Comparison of ENCODE assay signal across 15 cellular contexts in genomic region chr5:150065886-150066285, GRCh38. TPM values are rescaled to one million over a fixed set of nuclear protein-coding genes. Genes with fewer than 3 reads are reported as not detected.
A peak's percentile ranks its signal among the peaks of the same experiment; 100 is the strongest.
DNase-seq lines count a peak whose midpoint lies in the region; ATAC-seq and TF ChIP-seq lines count a peak whose summit lies in the region.
"Had no signal": no experiment of that assay in that cellular context is flagged by ENCODE, and none has a peak within 500 bp of the region (broad histone marks: within the 10 kb centered on the region; RNA-seq: fewer than 3 reads in every experiment).

No MANE protein-coding gene starts in this region.

- no peak for TF ChIP-seq CTCF in AG04450 (IDR thresholded peaks at IDR 0.05; ENCODE audit: low read depth, low read length)
- TF ChIP-seq CTCF in coronary artery (IDR thresholded peaks at IDR 0.05) = no peak

- ATAC-seq in naive thymus-derived CD4-positive, alpha-beta T cell = peak; percentile 24
- ATAC-seq in GM21423 (IDR thresholded peaks at IDR 0.05; ENCODE audit: unreplicated experiment) = no peak

- H3K4me3 Mint-ChIP-seq in naive thymus-derived CD4-positive, alpha-beta T cell = no peak overlapping the region
- H3K4me3 Mint-ChIP-seq: activated B cell treated with CpG ODN at 0.5 μM for 24 hours; activated T-cell treated with anti-CD3 and anti-CD28 coated beads, Interleukin-2, amount 50 U/mL, for 4 hours had no signal

- POLR2A ChIA-PET in AG04450 (lab: Yijun Ruan, JAX) = interaction anchor here (0.7 to 1.5 kb wide), 2 partner anchors 32 to 73 kb away, joined by 3 to 4 read pairs; no protein-coding TSS in a partner anchor
- POLR2A ChIA-PET in naive thymus-derived CD4-positive, alpha-beta T cell (lab: Charles Lee) = no interaction called here

- no peaks in the 10 kb centered on the region for H3K9me3 Mint-ChIP-seq in naive thymus-derived CD4-positive, alpha-beta T cell
- H3K9me3 Mint-ChIP-seq: activated B cell treated with CpG ODN at 0.5 μM for 24 hours; activated T-cell treated with anti-CD3 and anti-CD28 coated beads, Interleukin-2, amount 50 U/mL, for 4 hours had no signal

- DNase-seq in AG04450 (ENCODE audit: low read depth, low spot score) = no peak
- peak; percentile 66 for DNase-seq in LHCN-M2 (ENCODE audit: low read depth)
- peak; percentile 84 for DNase-seq in coronary artery (ENCODE audit: low spot score)
- no peak for DNase-seq in naive thymus-derived CD4-positive, alpha-beta T cell
- DNase-seq in activated CD8-positive, alpha-beta memory T cell treated with anti-CD3 and anti-CD28 coated beads, Interleukin-2, amount 50 U/mL, for 4 hours = no peak
- DNase-seq in NCI-H1436 treated with DMSO at 0.1 percent for 48 hours (lab: John Stamatoyannopoulos, UW) = no peak
- no peak for DNase-seq in retina
- DNase-seq: activated B cell treated with CpG ODN at 0.5 μM for 24 hours; activated T-cell treated with anti-CD3 and anti-CD28 coated beads, Interleukin-2, amount 50 U/mL, for 4 hours; AML-193; MM.1S had no signal

- CTCF ChIA-PET in AG04450 (lab: Charles Lee) = interaction anchor here (0.6 to 1.3 kb wide), 4 partner anchors 8 to 213 kb away, joined by 3 to 4 read pairs (median 4); no protein-coding TSS in a partner anchor
- CTCF ChIA-PET in naive thymus-derived CD4-positive, alpha-beta T cell (lab: Charles Lee) = no interaction called here

- H3K36me3 Mint-ChIP-seq in naive thymus-derived CD4-positive, alpha-beta T cell = no peaks in the 10 kb centered on the region

- H3K4me1 Mint-ChIP-seq in naive thymus-derived CD4-positive, alpha-beta T cell = peaks cover 0 to 20% (median 0%) of the 10 kb centered on the region in 7 donors

- H3K27me3 ChIP-seq in AG04450 (ENCODE audit: control insufficient read depth, insufficient read depth, low read length) = no peaks in the 10 kb centered on the region
- H3K27me3 ChIP-seq in naive thymus-derived CD4-positive, alpha-beta T cell (ENCODE audit: control insufficient read depth in 2 of 2, insufficient read depth in 2 of 2, low read length in 2 of 2) = no peaks in the 10 kb centered on the region
- H3K27me3 ChIP-seq: body of pancreas had no signal

- H3K27ac Mint-ChIP-seq in naive thymus-derived CD4-positive, alpha-beta T cell = no peak overlapping the region
- H3K27ac Mint-ChIP-seq: activated B cell treated with CpG ODN at 0.5 μM for 24 hours had no signal

- no peaks in the 10 kb centered on the region for H3K36me3 ChIP-seq in naive thymus-derived CD4-positive, alpha-beta T cell (ENCODE audit: control insufficient read depth in 2 of 3, insufficient read depth in 3 of 3, low read length in 3 of 3)

- H3K27me3 Mint-ChIP-seq in naive thymus-derived CD4-positive, alpha-beta T cell = peaks cover 0 to 9% (median 0%) of the 10 kb centered on the region in 5 donors

- H3K4me1 ChIP-seq in naive thymus-derived CD4-positive, alpha-beta T cell (ENCODE audit: control insufficient read depth in 2 of 2, insufficient read depth in 2 of 2, low read length in 2 of 2) = no peaks in the 10 kb centered on the region
- H3K4me1 ChIP-seq: body of pancreas had no signal

- H3K27ac ChIP-seq in AG04450 (ENCODE audit: low read depth, low read length) = peak overlapping the region; percentile 1
- H3K27ac ChIP-seq in coronary artery = peak overlapping the region; percentile 68 to 86
- H3K27ac ChIP-seq in naive thymus-derived CD4-positive, alpha-beta T cell (ENCODE audit: low read depth, low read length) = no peak overlapping the region

- intact Hi-C loops in naive thymus-derived CD4-positive, alpha-beta T cell (cut with micrococcal nuclease) = no loop called here

- H3K9me3 ChIP-seq in AG04450 (ENCODE audit: control insufficient read depth, insufficient read depth, low read length) = no peaks in the 10 kb centered on the region; the same call in 1 of the 2 replicates
- no peaks in the 10 kb centered on the region for H3K9me3 ChIP-seq in naive thymus-derived CD4-positive, alpha-beta T cell (ENCODE audit: control insufficient read depth in 2 of 3, low read length in 3 of 3)
- H3K9me3 ChIP-seq: body of pancreas had no signal

- H3K4me3 ChIP-seq in AG04450 (ENCODE audit: low read depth, low read length) (no peak overlapping the region), coronary artery (no peak overlapping the region)
- no peak overlapping the region for H3K4me3 ChIP-seq in naive thymus-derived CD4-positive, alpha-beta T cell (ENCODE audit: low read length)
- H3K4me3 ChIP-seq: body of pancreas had no signal

RNA-seq across cellular contexts. Expression of gene CSF1R, which starts 20.5 kb away (rescaled TPM):
- polyA plus RNA-seq in AG04450 (2011; rRNA removed) = 0.09 and 0.12 TPM in 2 replicates
- 0.69 TPM in 1 of 2 replicates, not detected in the other for polyA minus RNA-seq in AG04450 (2011; rRNA and poly(A)+ RNA removed)
- 0.40 and 1.4 TPM in 2 replicates for total RNA-seq in LHCN-M2 (2014; rRNA removed)
- 0.89 TPM for polyA plus RNA-seq in LHCN-M2 (2012)
- total RNA-seq in naive thymus-derived CD4-positive, alpha-beta T cell = 10 to 100 TPM in 1 of 5 experiments, 1 to 10 TPM in 3, under 1 TPM in 1; 0.36 to 92.4 (median 6.4) TPM
- polyA plus RNA-seq in naive thymus-derived CD4-positive, alpha-beta T cell = under 1 TPM; 0.09 to 0.72 TPM
- total RNA-seq: epithelial cell of proximal tubule, NCI-H460 had no signal

Comparison
In these comparisons a context has a peak if more than half of its experiments do, and no peak if none do; other contexts are left out.
1. DNase-seq: peak in LHCN-M2 (single experiment) and coronary artery (single experiment); none in AG04450 (single experiment), naive thymus-derived CD4-positive, alpha-beta T cell (0 of 9), activated CD8-positive, alpha-beta memory T cell treated with anti-CD3 and anti-CD28 coated beads, Interleukin-2, amount 50 U/mL, for 4 hours (single experiment), NCI-H1436 treated with DMSO at 0.1 percent for 48 hours (single experiment) and retina (single experiment).